ENCODE assay signal across 1 cellular context in genomic region chr9:126500600-126501382, GRCh38.
TF ChIP-seq lines count a peak whose summit lies in the region.

No MANE protein-coding gene starts in this region.

TF ChIP-seq in GM12878, 131 proteins besides CTCF, POLR2A, EP300 and RAD21 (continued from another document):
- TF ChIP-seq ELK1 (IDR thresholded peaks at IDR 0.05; ENCODE audit: low read depth, low read length) = no peak
- TF ChIP-seq KAT2A (conservative IDR thresholded peaks at IDR 0.05; ENCODE audit: control insufficient read depth, low read depth, low read length) = no peak
